Comparison of ENCODE assay signal across 8 cellular contexts in genomic region chr11:46917109-46918086, GRCh38. TPM values are rescaled to one million over a fixed set of nuclear protein-coding genes. Genes with fewer than 3 reads are reported as not detected.
DNase-seq lines count a peak whose midpoint lies in the region; ATAC-seq and TF ChIP-seq lines count a peak whose summit lies in the region.

No MANE protein-coding gene starts in this region.

- ATAC-seq in naive B cell (ENCODE audit: low read depth in 2 of 2) (peak; percentile 4 to 8), HG02678 (IDR thresholded peaks at IDR 0.05; ENCODE audit: unreplicated experiment) (no peak)

- no peaks in the 10 kb centered on the region for H3K79me2 ChIP-seq in ACC112 (ENCODE audit: control insufficient read depth, insufficient read depth, low read length, unreplicated experiment)
- H3K79me2 ChIP-seq in KMS-11 (ENCODE audit: insufficient read depth, low read depth), result no peaks in the 10 kb centered on the region

- H3K4me1 ChIP-seq in ACC112 (ENCODE audit: control insufficient read depth, insufficient read depth, low read length, unreplicated experiment) (peaks cover 34% of the 10 kb centered on the region), KMS-11 (ENCODE audit: low read depth, poor library complexity, severe bottlenecking) (peaks cover 12% of the 10 kb centered on the region)

- H3K4me2 ChIP-seq in KMS-11, result peak overlapping the region; percentile 57

- no peaks in the 10 kb centered on the region for H3K36me3 ChIP-seq in ACC112 (ENCODE audit: insufficient read depth, low read length)
- no peaks in the 10 kb centered on the region for H3K36me3 ChIP-seq in KMS-11 (ENCODE audit: insufficient read depth)

- H3K4me3 Mint-ChIP-seq in naive B cell, result peak overlapping the region; percentile 66 to 92 (median 86)

- H3K9ac ChIP-seq in KMS-11, result peak overlapping the region; percentile 30; the same call in 1 of the 2 replicates

- H3K4me1 Mint-ChIP-seq in naive B cell, result peaks cover 23 to 32% (median 30%) of the 10 kb centered on the region in 3 donors

- TF ChIP-seq CTCF in KMS-11 (conservative IDR thresholded peaks at IDR 0.05; ENCODE audit: low read depth, low read length) (no peak), choroid plexus epithelial cell (conservative IDR thresholded peaks at IDR 0.05; ENCODE audit: low read depth, low read length) (no peak)

- DNase-seq in choroid plexus epithelial cell (ENCODE audit: low read depth), result no peak
- peak; percentile 15 for DNase-seq in naive B cell
- DNase-seq in NCI-H2227 treated with DMSO at 0.1 percent for 48 hours (lab: John Stamatoyannopoulos, UW), result no peak
- no peak for DNase-seq in CD1c-positive myeloid dendritic cell (ENCODE audit: extremely low spot score)
- no peak for DNase-seq in dedifferentiated amniotic fluid mesenchymal stem cell (ENCODE audit: extremely low spot score)

- H4K20me1 ChIP-seq in KMS-11 (ENCODE audit: insufficient read depth), result no peaks in the 10 kb centered on the region

- peak overlapping the region; percentile 82 for H2AFZ ChIP-seq in ACC112 (ENCODE audit: low read length, unreplicated experiment)
- peak overlapping the region; percentile 82 for H2AFZ ChIP-seq in KMS-11 (ENCODE audit: low read depth)

- H3K9me3 Mint-ChIP-seq in naive B cell, result no peaks in the 10 kb centered on the region

- peaks cover 8% of the 10 kb centered on the region; the same call in 1 of the 2 replicates for H3K27me3 ChIP-seq in ACC112 (ENCODE audit: insufficient read depth, low read length)
- H3K27me3 ChIP-seq in KMS-11 (ENCODE audit: insufficient read depth, low read depth), result peaks cover 14% of the 10 kb centered on the region; the same call in 1 of the 2 replicates

- peaks cover 58 to 72% (median 66%) of the 10 kb centered on the region in 3 donors for H3K27me3 Mint-ChIP-seq in naive B cell

- peaks cover 0 to 11% of the 10 kb centered on the region in 2 donors for H3K36me3 Mint-ChIP-seq in naive B cell

- H3K4me3 ChIP-seq in ACC112 (ENCODE audit: low read depth, low read length) (peak overlapping the region; percentile 80), KMS-11 (IDR thresholded peaks at IDR 0.05; ENCODE audit: insufficient read depth, low read depth, low read length) (no peak overlapping the region), choroid plexus epithelial cell (ENCODE audit: low read depth, low read length) (peak overlapping the region; percentile 56)

- peak overlapping the region in 1 of 6 donors; percentile 12 for H3K27ac Mint-ChIP-seq in naive B cell

- no peak overlapping the region for H3K27ac ChIP-seq in ACC112 (ENCODE audit: low read depth, low read length)
- H3K27ac ChIP-seq in KMS-11, result no peak overlapping the region

RNA-seq across cellular contexts. Expression of gene LRP4, which starts 1.0 kb away (rescaled TPM):
- polyA plus RNA-seq in naive B cell (ENCODE audit: low read depth in 6 of 6), result not detected

RNA-seq across cellular contexts. Expression of gene CSTPP1, which starts 19.2 kb away (rescaled TPM):
- polyA plus RNA-seq in naive B cell (ENCODE audit: low read depth in 6 of 6), result 10 to 100 TPM; 16.8 to 34.9 (median 18.7) TPM
